ENCODE assay signal across 17 cellular contexts in genomic region chr18:50663626-50664441, GRCh38.
"Had no signal": no experiment of that assay in that cellular context is flagged by ENCODE, and none has a peak within 500 bp of the region (broad histone marks: within the 10 kb centered on the region; RNA-seq: fewer than 3 reads in every experiment).

No MANE protein-coding gene starts in this region.

- DNase-seq: activated CD4-positive, alpha-beta T cell treated with anti-CD3 and anti-CD28 coated beads for 1 hour; activated gamma-delta T cell treated with Interleukin-2 at 50 U/mL for 16 hours; activated T-cell treated with anti-CD3 and anti-CD28 coated beads, Interleukin-2, amount 50 U/mL, for 1 hour; effector CD4-positive, alpha-beta T cell; erythroblast; foreskin fibroblast; naive thymus-derived CD8-positive, alpha-beta T cell; stimulated activated CD4-positive, alpha-beta T cell treated with anti-CD3 and anti-CD28 coated beads, Interleukin-4, amount 100 ng/mL, for 24 hours; stimulated activated naive CD8-positive, alpha-beta T cell treated with anti-CD3 and anti-CD28 coated beads, Interleukin-15, Interleukin-2, amounts not matched to agents 100 U/mL and 50 U/mL, for 24 hours; T-helper 1 cell had no signal

- H3K9ac ChIP-seq: neural progenitor cell had no signal

- H3K4me2 ChIP-seq: hepatocyte had no signal

- H3K4me3 ChIP-seq: ascending aorta, hepatocyte, neural progenitor cell, tibial nerve had no signal

- H3K27me3 ChIP-seq: ascending aorta, hepatocyte, neural progenitor cell, tibial nerve had no signal

- H3K4me1 Mint-ChIP-seq: mesothelial cell of epicardium; naive thymus-derived CD8-positive, alpha-beta T cell had no signal

- H3K4me1 ChIP-seq: tibial nerve had no signal

- ATAC-seq: activated naive CD4-positive, alpha-beta T cell treated with anti-CD3 and anti-CD28 coated beads, Interleukin-2, amount 50 U/mL, for 72 hours; naive thymus-derived CD8-positive, alpha-beta T cell; stimulated activated naive CD8-positive, alpha-beta T cell treated with anti-CD3 and anti-CD28 coated beads, Interleukin-15, Interleukin-2, amounts not matched to agents 100 U/mL and 50 U/mL, for 24 hours had no signal

- H3K27ac Mint-ChIP-seq: activated naive CD4-positive, alpha-beta T cell treated with anti-CD3 and anti-CD28 coated beads, Interleukin-2, amount 50 U/mL, for 72 hours; mesothelial cell of epicardium; naive thymus-derived CD8-positive, alpha-beta T cell had no signal

- H3K27ac ChIP-seq: ascending aorta, hepatocyte, neural progenitor cell, tibial nerve had no signal

- H2AFZ ChIP-seq: hepatocyte had no signal

- H3K36me3 Mint-ChIP-seq: activated naive CD4-positive, alpha-beta T cell treated with anti-CD3 and anti-CD28 coated beads, Interleukin-2, amount 50 U/mL, for 72 hours; naive thymus-derived CD8-positive, alpha-beta T cell had no signal

- H3K4me3 Mint-ChIP-seq: mesothelial cell of epicardium had no signal

- H3K36me3 ChIP-seq: ascending aorta, neural progenitor cell, tibial nerve had no signal

- H3K27me3 Mint-ChIP-seq: progenitor cell of endocrine pancreas had no signal
